22 cellular contexts compared by ENCODE assay signal in genomic region chr22:26357813-26358212, GRCh38.
"Had no signal": no experiment of that assay in that cellular context is flagged by ENCODE, and none has a peak within 500 bp of the region (broad histone marks: within the 10 kb centered on the region; RNA-seq: fewer than 3 reads in every experiment).

No MANE protein-coding gene starts in this region.

- H3K36me3 ChIP-seq: left ventricle myocardium inferior, ovary, right atrium auricular region, right lobe of liver, suprapubic skin, thoracic aorta, tibial nerve, upper lobe of left lung, uterus had no signal

- FAIRE-seq: kidney had no signal

- DNase-seq: head of caudate nucleus; hippocampal formation; kidney; left colon; left ventricle myocardium inferior; midbrain; mucosa of descending colon; naive thymus-derived CD4-positive, alpha-beta T cell; ovary; right lobe of liver; stimulated activated CD4-positive, alpha-beta T cell treated with anti-CD3 and anti-CD28 coated beads, Interleukin-4, amount 100 ng/mL, for 24 hours; stimulated activated naive CD4-positive, alpha-beta T cell; upper lobe of left lung; uterus had no signal

- H3K27ac Mint-ChIP-seq: naive thymus-derived CD4-positive, alpha-beta T cell; natural killer cell treated with Interleukin-12 subunit alpha and Interleukin-12 subunit beta and Interleukin-15 and Interleukin-18, amount 100 ng/mL, for 72 hours; stimulated activated effector memory CD8-positive, alpha-beta T cell treated with anti-CD3 and anti-CD28 coated beads, Interleukin-12 subunit alpha, Interleukin-12 subunit beta, amount 100 ng/mL, for 72 hours; stimulated activated naive CD8-positive, alpha-beta T cell treated with anti-CD3 and anti-CD28 coated beads, Interleukin-15, Interleukin-2, amounts not matched to agents 100 ng/mL and 50 ng/mL, for 24 hours had no signal

- H3K4me3 Mint-ChIP-seq: naive thymus-derived CD4-positive, alpha-beta T cell; natural killer cell treated with Interleukin-12 subunit alpha and Interleukin-12 subunit beta and Interleukin-15 and Interleukin-18, amount 100 ng/mL, for 72 hours; stimulated activated effector memory CD8-positive, alpha-beta T cell treated with anti-CD3 and anti-CD28 coated beads, Interleukin-12 subunit alpha, Interleukin-12 subunit beta, amount 100 ng/mL, for 72 hours; stimulated activated naive CD8-positive, alpha-beta T cell treated with anti-CD3 and anti-CD28 coated beads, Interleukin-15, Interleukin-2, amounts not matched to agents 100 ng/mL and 50 ng/mL, for 24 hours had no signal

- H3K27ac ChIP-seq: left ventricle myocardium inferior, ovary, right atrium auricular region, right lobe of liver, suprapubic skin, thoracic aorta, tibial nerve, upper lobe of left lung, uterus had no signal

- H3K9me3 Mint-ChIP-seq: naive thymus-derived CD4-positive, alpha-beta T cell; natural killer cell treated with Interleukin-12 subunit alpha and Interleukin-12 subunit beta and Interleukin-15 and Interleukin-18, amount 100 ng/mL, for 72 hours; stimulated activated effector memory CD8-positive, alpha-beta T cell treated with anti-CD3 and anti-CD28 coated beads, Interleukin-12 subunit alpha, Interleukin-12 subunit beta, amount 100 ng/mL, for 72 hours; stimulated activated naive CD8-positive, alpha-beta T cell treated with anti-CD3 and anti-CD28 coated beads, Interleukin-15, Interleukin-2, amounts not matched to agents 100 ng/mL and 50 ng/mL, for 24 hours had no signal

- H3K27me3 ChIP-seq: ovary, right atrium auricular region, upper lobe of left lung had no signal

- H3K9me3 ChIP-seq: left ventricle myocardium inferior, mucosa of descending colon, ovary, right atrium auricular region, right lobe of liver, suprapubic skin, thoracic aorta, tibial nerve, upper lobe of left lung, uterus had no signal

- H3K36me3 Mint-ChIP-seq: naive thymus-derived CD4-positive, alpha-beta T cell; natural killer cell treated with Interleukin-12 subunit alpha and Interleukin-12 subunit beta and Interleukin-15 and Interleukin-18, amount 100 ng/mL, for 72 hours; stimulated activated effector memory CD8-positive, alpha-beta T cell treated with anti-CD3 and anti-CD28 coated beads, Interleukin-12 subunit alpha, Interleukin-12 subunit beta, amount 100 ng/mL, for 72 hours had no signal

- H3K4me1 ChIP-seq: uterus had no signal

- H3K4me3 ChIP-seq: left ventricle myocardium inferior, lung, mucosa of descending colon, ovary, right atrium auricular region, right lobe of liver, suprapubic skin, thoracic aorta, tibial nerve, upper lobe of left lung, uterus had no signal
